In the genomic region with DNA sequence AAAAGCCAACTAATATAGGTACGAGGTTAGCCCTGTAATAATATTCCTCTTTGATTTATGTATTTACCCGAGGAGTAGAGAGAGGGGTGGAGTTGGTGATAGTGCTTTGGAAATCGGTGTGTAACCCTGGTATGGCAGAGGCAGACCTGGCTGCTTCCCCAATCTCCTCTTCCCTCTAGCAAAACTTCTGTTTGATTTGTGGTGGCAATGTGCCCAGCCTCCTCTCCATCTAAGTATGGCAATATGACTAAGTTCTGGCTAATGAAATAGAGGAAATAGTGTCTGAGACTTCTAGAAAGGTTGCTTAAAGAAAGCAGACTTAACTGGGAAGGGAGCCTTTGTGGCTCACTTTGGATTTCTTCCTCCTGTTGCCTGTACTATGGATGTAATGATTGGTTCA, we compare ENCODE assay signal across 12 cellular contexts.
DNase-seq lines count a peak whose midpoint lies in the region; ATAC-seq, FAIRE-seq and TF ChIP-seq lines count a peak whose summit lies in the region.
"Had no signal": no experiment of that assay in that cellular context is flagged by ENCODE, and none has a peak within 500 bp of the region (broad histone marks: within the 10 kb centered on the region; RNA-seq: fewer than 3 reads in every experiment).

No MANE protein-coding gene starts in this region.

- no peaks in the 10 kb centered on the region for H3K9me3 ChIP-seq in PC-3 (ENCODE audit: low read length)
- H3K9me3 ChIP-seq in testis = no peaks in the 10 kb centered on the region

- no peaks in the 10 kb centered on the region for H4K20me1 ChIP-seq in PC-3 (ENCODE audit: low read length)

- H3K4me2 ChIP-seq in PC-3 (ENCODE audit: low read length) = peak overlapping the region; percentile 41

- no peak overlapping the region for H3K27ac Mint-ChIP-seq in type B pancreatic cell
- H3K27ac Mint-ChIP-seq in activated T-helper 17 cell treated with anti-CD3 and anti-CD28 coated beads, Interleukin-2, amount 50 U/mL, for 72 hours = no peak overlapping the region

- POLR2A ChIA-PET in PC-3 (lab: Charles Lee; ENCODE audit: unreplicated experiment) = no interaction called here

- H3K27me3 ChIP-seq in PC-3 (ENCODE audit: low read length) = no peaks in the 10 kb centered on the region
- no peaks in the 10 kb centered on the region for H3K27me3 ChIP-seq in testis

- peak; percentile 60 for FAIRE-seq in H54 (lab: Jason Lieb, UNC)
- FAIRE-seq: GM19239 had no signal

- ATAC-seq in PC-3 = peak; percentile 96
- ATAC-seq in activated T-helper 17 cell treated with anti-CD3 and anti-CD28 coated beads, Interleukin-2, amount 50 U/mL, for 72 hours (replicated peaks) = no peak

- no peak overlapping the region for H3K4me3 Mint-ChIP-seq in type B pancreatic cell
- no peak overlapping the region for H3K4me3 Mint-ChIP-seq in activated T-helper 17 cell treated with anti-CD3 and anti-CD28 coated beads, Interleukin-2, amount 50 U/mL, for 72 hours

- CTCF ChIA-PET in PC-3 (lab: Charles Lee) = no interaction called here

- no peak overlapping the region for H3K4me3 ChIP-seq in PC-3 (ENCODE audit: low read length)
- no peak overlapping the region for H3K4me3 ChIP-seq in testis

- no TSS peak for BruUV-seq in PC-3 (replicated peaks; lab: Mats Ljungman, UMichigan)

- H3K27ac ChIP-seq in PC-3 (ENCODE audit: low read length) (peak overlapping the region; percentile 77), testis (no peak overlapping the region)
- H3K27ac ChIP-seq: VCaP had no signal

- H3K36me3 ChIP-seq in PC-3 (ENCODE audit: low read depth, low read length) (no peaks in the 10 kb centered on the region), testis (ENCODE audit: low read depth, missing control alignments) (no peaks in the 10 kb centered on the region)

- intact Hi-C loops in PC-3 (cut with micrococcal nuclease) (no loop called here), testis (cut with DNase I; ENCODE audit: low total_unique reads) (no loop called here)

- no peaks in the 10 kb centered on the region for H3K36me3 Mint-ChIP-seq in type B pancreatic cell
- no peaks in the 10 kb centered on the region for H3K36me3 Mint-ChIP-seq in activated T-helper 17 cell treated with anti-CD3 and anti-CD28 coated beads, Interleukin-2, amount 50 U/mL, for 72 hours (ENCODE audit: low read depth)

- no peaks in the 10 kb centered on the region for H3K9me3 Mint-ChIP-seq in type B pancreatic cell
- no peaks in the 10 kb centered on the region for H3K9me3 Mint-ChIP-seq in activated T-helper 17 cell treated with anti-CD3 and anti-CD28 coated beads, Interleukin-2, amount 50 U/mL, for 72 hours

- no peak overlapping the region for H2AFZ ChIP-seq in PC-3 (ENCODE audit: low read length)

- TF ChIP-seq POLR2A in H54 (IDR thresholded peaks at IDR 0.05; ENCODE audit: low read depth, low read length) (no peak), testis (IDR thresholded peaks at IDR 0.05) (no peak)

- H3K9ac ChIP-seq in PC-3 (ENCODE audit: low read length) = no peak overlapping the region; the same call in 1 of the 2 replicates

- H3F3A ChIP-seq in PC-3 (ENCODE audit: low read length, unreplicated experiment) = no peaks in the 10 kb centered on the region

- WGBS in testis, 2 donors = 50 to 56% methylated on average over 3 of the region's 3 CpGs

- no peaks in the 10 kb centered on the region for H3K27me3 Mint-ChIP-seq in type B pancreatic cell
- H3K27me3 Mint-ChIP-seq in activated T-helper 17 cell treated with anti-CD3 and anti-CD28 coated beads, Interleukin-2, amount 50 U/mL, for 72 hours = peaks cover 28% of the 10 kb centered on the region

- no peak for DNase-seq in H54 (ENCODE audit: insufficient read length, low spot score)
- peak; percentile 80 for DNase-seq in PC-3
- peak; percentile 92 for DNase-seq in fibroblast of peridontal ligament (ENCODE audit: extremely low read depth)
- peak; percentile 23 for DNase-seq in testis
- no peak for DNase-seq in NCI-H2227 (lab: John Stamatoyannopoulos, UW; ENCODE audit: unreplicated experiment)
- no peak for DNase-seq in activated gamma-delta T cell treated with Interleukin-2 at 50 U/mL for 16 hours
- DNase-seq in type B pancreatic cell (ENCODE audit: extremely low spot score, unreplicated experiment) = no peak
- DNase-seq: activated effector memory CD4-positive, alpha-beta T cell treated with anti-CD3 and anti-CD28 coated beads, Interleukin-2, amount 50 U/mL, for 16 hours; KBM-7 had no signal

- no peak for TF ChIP-seq CTCF in PC-3 (conservative IDR thresholded peaks at IDR 0.05; ENCODE audit: low read depth, low read length)
- TF ChIP-seq CTCF in testis (IDR thresholded peaks at IDR 0.05) = no peak
- no peak for TF ChIP-seq CTCF in type B pancreatic cell (conservative IDR thresholded peaks at IDR 0.05)

- H3K4me1 ChIP-seq in PC-3 (ENCODE audit: insufficient read depth, low read length) = peaks cover 13% of the 10 kb centered on the region
- peaks cover 7% of the 10 kb centered on the region for H3K4me1 ChIP-seq in testis

- peaks cover 6% of the 10 kb centered on the region for H3K4me1 Mint-ChIP-seq in type B pancreatic cell (ENCODE audit: unreplicated experiment)
- no peaks in the 10 kb centered on the region for H3K4me1 Mint-ChIP-seq in activated T-helper 17 cell treated with anti-CD3 and anti-CD28 coated beads, Interleukin-2, amount 50 U/mL, for 72 hours

- H3K9me2 ChIP-seq in PC-3 (replicated peaks; ENCODE audit: low read length) = no peaks in the 10 kb centered on the region

- no peaks in the 10 kb centered on the region for H3K79me2 ChIP-seq in PC-3 (ENCODE audit: low read length)

Comparison
In these comparisons a context has a peak if more than half of its experiments do, and no peak if none do; other contexts are left out.
1. DNase-seq: peak in PC-3 (single experiment), fibroblast of peridontal ligament (single experiment) and testis (single experiment); none in H54 (single experiment), NCI-H2227 (single experiment), activated gamma-delta T cell treated with Interleukin-2 at 50 U/mL for 16 hours (single experiment) and type B pancreatic cell (single experiment).